In genomic region chr1:167820684-167821355, GRCh38 we compare ENCODE assay signal across 1 cellular context.
A peak's percentile ranks its signal among the peaks of the same experiment; 100 is the strongest.
TF ChIP-seq lines count a peak whose summit lies in the region.

No MANE protein-coding gene starts in this region.

TF ChIP-seq in K562, 482 proteins besides CTCF, POLR2A, EP300 and RAD21 (continued from another document and continues in another):
- TF ChIP-seq ZMIZ1 (IDR thresholded peaks at IDR 0.05; ENCODE audit: low read depth in 2 of 2, low read length in 2 of 2) (no peak), ZC3H8 (IDR thresholded peaks at IDR 0.05) (no peak), ZNF695 (CRISPR knock-in tag; IDR thresholded peaks at IDR 0.05) (no peak), PTRF (tag; IDR thresholded peaks at IDR 0.05) (no peak), ID3 (CRISPR knock-in tag; IDR thresholded peaks at IDR 0.05) (no peak), ID3 (tag; IDR thresholded peaks at IDR 0.05) (no peak), KDM4B (IDR thresholded peaks at IDR 0.05; ENCODE audit: borderline replicate concordance in 2 of 2, low read depth in 1 of 2) (no peak), SREBF2 (CRISPR knock-in tag; IDR thresholded peaks at IDR 0.05) (no peak), MTA2 (IDR thresholded peaks at IDR 0.05; ENCODE audit: low read depth) (0 out of 2 replicates have a peak, but pooled peaks have one; percentile 22), EZH2 (IDR thresholded peaks at IDR 0.05; ENCODE audit: borderline replicate concordance, low read depth, low read length) (no peak), MCM2 (IDR thresholded peaks at IDR 0.05; ENCODE audit: low read depth) (no peak), IFI16 (CRISPR knock-in tag; IDR thresholded peaks at IDR 0.05) (no peak), HLTF (IDR thresholded peaks at IDR 0.05) (no peak), ZBTB43 (CRISPR knock-in tag; IDR thresholded peaks at IDR 0.05) (no peak), NFE2L1 (tag; IDR thresholded peaks at IDR 0.05; ENCODE audit: borderline replicate concordance, low read depth) (no peak), ZBTB17 (CRISPR knock-in tag; IDR thresholded peaks at IDR 0.05) (no peak), HMG20A (CRISPR knock-in tag; conservative IDR thresholded peaks at IDR 0.05) (0 out of 2 replicates have a peak, but pooled peaks have one; percentile 36), CBX5 (IDR thresholded peaks at IDR 0.05; ENCODE audit: borderline replicate concordance, low read depth) (no peak), PRPF4 (IDR thresholded peaks at IDR 0.05; ENCODE audit: insufficient read depth, low read depth, low read length, poor library complexity, severe bottlenecking) (no peak), ZNF165 (CRISPR knock-in tag; IDR thresholded peaks at IDR 0.05; ENCODE audit: borderline replicate concordance) (no peak), SRSF7 (optimal IDR thresholded peaks at IDR 0.05; ENCODE audit: low read depth, low read length) (no peak), ZNF407 (IDR thresholded peaks at IDR 0.05; ENCODE audit: low read depth) (no peak), HSF4 (CRISPR knock-in tag; IDR thresholded peaks at IDR 0.05; ENCODE audit: borderline replicate concordance) (no peak), NR4A1 (CRISPR knock-in tag; IDR thresholded peaks at IDR 0.05) (no peak), NR4A1 (tag; IDR thresholded peaks at IDR 0.05) (no peak), TBP (optimal IDR thresholded peaks at IDR 0.05; ENCODE audit: low read depth, low read length) (no peak), ZBTB9 (CRISPR knock-in tag; IDR thresholded peaks at IDR 0.05) (0 out of 2 replicates have a peak, but pooled peaks have one; percentile 76), ESRRA (IDR thresholded peaks at IDR 0.05; ENCODE audit: borderline replicate concordance, low read depth) (no peak), NFIC (IDR thresholded peaks at IDR 0.05) (no peak; the same call in 1 of the 2 replicates), FOXK2 (conservative IDR thresholded peaks at IDR 0.05 in 1 of 2, IDR thresholded peaks at IDR 0.05 in 1 of 2; ENCODE audit: low read depth in 2 of 2) (peak in 1 of 2 experiments; percentile 52; a peak in 1 of 4 replicates), U2AF2 (optimal IDR thresholded peaks at IDR 0.05; ENCODE audit: low read depth, low read length) (no peak), MAZ (CRISPR knock-in tag; conservative IDR thresholded peaks at IDR 0.05 in 1 of 2, IDR thresholded peaks at IDR 0.05 in 1 of 2) (peak in 1 of 2 experiments; percentile 38; a peak in 1 of 4 replicates), SRSF9 (IDR thresholded peaks at IDR 0.05; ENCODE audit: borderline replicate concordance, low read depth, low read length) (no peak), CBX2 (IDR thresholded peaks at IDR 0.05; ENCODE audit: insufficient read depth, low read length, poor library complexity, severe bottlenecking) (no peak), XRCC4 (IDR thresholded peaks at IDR 0.05; ENCODE audit: extremely low read depth, insufficient read depth, insufficient read length) (no peak), SP2 (IDR thresholded peaks at IDR 0.05; ENCODE audit: extremely low read depth, low read depth, low read length, poor library complexity, severe bottlenecking) (no peak), ZNF282 (CRISPR knock-in tag; IDR thresholded peaks at IDR 0.05) (no peak), ZSCAN29 (IDR thresholded peaks at IDR 0.05) (no peak), TAF7 (tag; IDR thresholded peaks at IDR 0.05) (no peak), TCF7 (IDR thresholded peaks at IDR 0.05; ENCODE audit: borderline replicate concordance) (no peak), HBP1 (CRISPR knock-in tag; IDR thresholded peaks at IDR 0.05) (no peak), WHSC1 (IDR thresholded peaks at IDR 0.05; ENCODE audit: low read length) (no peak), CHD1 (IDR thresholded peaks at IDR 0.05; ENCODE audit: low read length) (no peak), NR2C2 (CRISPR knock-in tag; IDR thresholded peaks at IDR 0.05) (no peak), NR2C2 (tag; IDR thresholded peaks at IDR 0.05) (no peak; the same call in 1 of the 2 replicates), DDX20 (tag; IDR thresholded peaks at IDR 0.05; ENCODE audit: low read depth) (no peak), CBFA2T2 (conservative IDR thresholded peaks at IDR 0.05) (no peak), CTBP1 (IDR thresholded peaks at IDR 0.05; ENCODE audit: borderline replicate concordance) (no peak), BCOR (IDR thresholded peaks at IDR 0.05) (no peak)
